Comparison of ENCODE assay signal across 10 cellular contexts in genomic region chr2:43073373-43073772, GRCh38.
DNase-seq lines count a peak whose midpoint lies in the region; ATAC-seq and TF ChIP-seq lines count a peak whose summit lies in the region.
"Had no signal": no experiment of that assay in that cellular context is flagged by ENCODE, and none has a peak within 500 bp of the region (broad histone marks: within the 10 kb centered on the region; RNA-seq: fewer than 3 reads in every experiment).

No MANE protein-coding gene starts in this region.

- H3K4me1 ChIP-seq in right cardiac atrium (ENCODE audit: control insufficient read depth, insufficient read depth, low read length) (peaks cover 36% of the 10 kb centered on the region), thymus (ENCODE audit: control insufficient read depth, insufficient read depth, low read length) (no peaks in the 10 kb centered on the region)

- no peaks in the 10 kb centered on the region for H3K27me3 Mint-ChIP-seq in brain
- H3K27me3 Mint-ChIP-seq in WTC11 (ENCODE audit: low read depth) = no peaks in the 10 kb centered on the region
- H3K27me3 Mint-ChIP-seq: activated T-helper 17 cell treated with anti-CD3 and anti-CD28 coated beads, Interleukin-2, amount 50 U/mL, for 72 hours had no signal

- ATAC-seq in right cardiac atrium (peak; percentile 27 to 46), WTC11 (no peak)
- ATAC-seq: activated T-helper 17 cell treated with anti-CD3 and anti-CD28 coated beads, Interleukin-2, amount 50 U/mL, for 72 hours had no signal

- no peak overlapping the region for H3K4me3 ChIP-seq in right cardiac atrium (ENCODE audit: low read length)
- no peak overlapping the region for H3K4me3 ChIP-seq in thymus (ENCODE audit: low read length)

- H3K9me3 Mint-ChIP-seq in brain (peaks cover 0 to 3% (median 0%) of the 10 kb centered on the region in 5 experiments), WTC11 (no peaks in the 10 kb centered on the region)
- H3K9me3 Mint-ChIP-seq: activated T-helper 17 cell treated with anti-CD3 and anti-CD28 coated beads, Interleukin-2, amount 50 U/mL, for 72 hours had no signal

- intact Hi-C loops in right cardiac atrium (cut with DNase I) = no loop called here

- POLR2A ChIA-PET in WTC11 (lab: Charles Lee) = no interaction called here

- H3K27ac ChIP-seq in right cardiac atrium (ENCODE audit: low read length) (peak overlapping the region; percentile 86), thymus (ENCODE audit: low read depth) (peak overlapping the region; percentile 73)

- H3K4me3 Mint-ChIP-seq in brain (peak overlapping the region in 2 of 5 experiments; percentile 48 to 71), WTC11 (no peak overlapping the region)
- H3K4me3 Mint-ChIP-seq: activated T-helper 17 cell treated with anti-CD3 and anti-CD28 coated beads, Interleukin-2, amount 50 U/mL, for 72 hours had no signal

- H3K27ac Mint-ChIP-seq in brain (peak overlapping the region in 3 of 5 experiments; percentile 91 to 96 (median 94)), WTC11 (no peak overlapping the region)
- H3K27ac Mint-ChIP-seq: activated T-helper 17 cell treated with anti-CD3 and anti-CD28 coated beads, Interleukin-2, amount 50 U/mL, for 72 hours had no signal

- H3K27me3 ChIP-seq in right cardiac atrium (ENCODE audit: control insufficient read depth, insufficient read depth) = no peaks in the 10 kb centered on the region
- H3K27me3 ChIP-seq in thymus (ENCODE audit: control insufficient read depth, insufficient read depth) = no peaks in the 10 kb centered on the region

- WGBS in right cardiac atrium = 58% methylated on average over 6 of the region's 6 CpGs
- WGBS in thymus = 75% methylated on average over 6 of the region's 6 CpGs

- TF ChIP-seq CTCF in brain (conservative IDR thresholded peaks at IDR 0.05) = no peak
- TF ChIP-seq CTCF in WTC11 (IDR thresholded peaks at IDR 0.05) = no peak

- H3K4me1 Mint-ChIP-seq in brain (peaks cover 85% of the 10 kb centered on the region), WTC11 (0 out of 2 replicates have a peak, but pooled peaks cover 4% of the 10 kb centered on the region)
- H3K4me1 Mint-ChIP-seq: activated T-helper 17 cell treated with anti-CD3 and anti-CD28 coated beads, Interleukin-2, amount 50 U/mL, for 72 hours had no signal

- DNase-seq in LoVo (ENCODE audit: low spot score) (peak; percentile 64), right cardiac atrium (peak; percentile 70 to 87 (median 74)), C1 segment of cervical spinal cord (lab: John Stamatoyannopoulos, UW) (no peak), WTC11 (ENCODE audit: low spot score) (no peak), globus pallidus (ENCODE audit: low spot score) (no peak), UCSD-AML1 (lab: John Stamatoyannopoulos, UW; ENCODE audit: unreplicated experiment) (no peak)
- DNase-seq: stimulated activated CD4-positive, alpha-beta T cell treated with anti-CD3 and anti-CD28 coated beads, Interleukin-12 subunit alpha, Interleukin-12 subunit beta, amount 100 ng/mL, for 4 hours had no signal

- H3K9me3 ChIP-seq in right cardiac atrium (ENCODE audit: control insufficient read depth, low read length) = no peaks in the 10 kb centered on the region
- no peaks in the 10 kb centered on the region for H3K9me3 ChIP-seq in thymus (ENCODE audit: control insufficient read depth)

- CTCF ChIA-PET in WTC11 (lab: Charles Lee) = no interaction called here

- no peaks in the 10 kb centered on the region for H3K36me3 ChIP-seq in thymus (ENCODE audit: control insufficient read depth, insufficient read depth)

- H3K36me3 Mint-ChIP-seq in brain = no peaks in the 10 kb centered on the region
- no peaks in the 10 kb centered on the region for H3K36me3 Mint-ChIP-seq in WTC11

TF ChIP-seq in WTC11, 78 proteins besides CTCF, POLR2A, EP300 and RAD21:
- TF ChIP-seq HMGXB4 (CRISPR knock-in tag; IDR thresholded peaks at IDR 0.05) (no peak), GABPB1 (CRISPR knock-in tag; IDR thresholded peaks at IDR 0.05) (no peak), ZNF423 (CRISPR knock-in tag; IDR thresholded peaks at IDR 0.05) (no peak), ATF3 (CRISPR knock-in tag; conservative IDR thresholded peaks at IDR 0.05) (no peak), EMX1 (CRISPR knock-in tag; IDR thresholded peaks at IDR 0.05) (no peak), KAT7 (CRISPR knock-in tag; IDR thresholded peaks at IDR 0.05; ENCODE audit: borderline replicate concordance) (no peak), ZNF138 (CRISPR knock-in tag; conservative IDR thresholded peaks at IDR 0.05) (no peak), ZBTB43 (CRISPR knock-in tag; IDR thresholded peaks at IDR 0.05) (no peak), HMGA2 (CRISPR knock-in tag; IDR thresholded peaks at IDR 0.05) (no peak), ZNF121 (CRISPR knock-in tag; IDR thresholded peaks at IDR 0.05) (no peak), SMAD4 (CRISPR knock-in tag; IDR thresholded peaks at IDR 0.05) (no peak), ZSCAN18 (CRISPR knock-in tag; IDR thresholded peaks at IDR 0.05) (no peak), MLX (CRISPR knock-in tag; IDR thresholded peaks at IDR 0.05) (no peak), ATF1 (CRISPR knock-in tag; IDR thresholded peaks at IDR 0.05) (no peak)

Comparison
In these comparisons a context has a peak if more than half of its experiments do, and no peak if none do; other contexts are left out.
1. DNase-seq: peak in LoVo (single experiment) and right cardiac atrium (3 of 3); none in C1 segment of cervical spinal cord (0 of 14), WTC11 (single experiment), globus pallidus (single experiment) and UCSD-AML1 (single experiment).